In genomic region chr5:142981475-142981874, GRCh38 we compare ENCODE assay signal across 2 cellular contexts.
A peak's percentile ranks its signal among the peaks of the same experiment; 100 is the strongest.
TF ChIP-seq lines count a peak whose summit lies in the region.

No MANE protein-coding gene starts in this region.

TF ChIP-seq in GM12878, 131 proteins besides CTCF, POLR2A, EP300 and RAD21:
- TF ChIP-seq E4F1 (IDR thresholded peaks at IDR 0.05; ENCODE audit: borderline replicate concordance, partially characterized antibody) (no peak), SP1 (IDR thresholded peaks at IDR 0.05; ENCODE audit: low read depth, low read length) (no peak), ZBTB11 (CRISPR knock-in tag; IDR thresholded peaks at IDR 0.05) (no peak), BACH1 (IDR thresholded peaks at IDR 0.05; ENCODE audit: borderline replicate concordance) (no peak), PKNOX1 (IDR thresholded peaks at IDR 0.05) (no peak), HDAC2 (IDR thresholded peaks at IDR 0.05) (no peak), BRCA1 (IDR thresholded peaks at IDR 0.05; ENCODE audit: low read depth, low read length) (no peak), ATF7 (IDR thresholded peaks at IDR 0.05; ENCODE audit: low read depth) (no peak), CHD1 (IDR thresholded peaks at IDR 0.05; ENCODE audit: low read depth, low read length) (no peak), TAF1 (IDR thresholded peaks at IDR 0.05; ENCODE audit: borderline replicate concordance, low read depth, low read length) (no peak), CREM (IDR thresholded peaks at IDR 0.05; ENCODE audit: low read depth) (no peak), YBX1 (IDR thresholded peaks at IDR 0.05) (no peak), POU2F2 (IDR thresholded peaks at IDR 0.05; ENCODE audit: borderline replicate concordance, low read depth, low read length) (no peak), STAT1 (conservative IDR thresholded peaks at IDR 0.05) (no peak), ESRRA (IDR thresholded peaks at IDR 0.05; ENCODE audit: low read length) (no peak), SIX5 (IDR thresholded peaks at IDR 0.05; ENCODE audit: low read depth, low read length, severe bottlenecking) (no peak), PAX8 (IDR thresholded peaks at IDR 0.05) (no peak), IRF3 (IDR thresholded peaks at IDR 0.05) (no peak), BMI1 (IDR thresholded peaks at IDR 0.05; ENCODE audit: borderline replicate concordance) (no peak)

TF ChIP-seq in HepG2, 621 proteins besides CTCF, POLR2A, EP300 and RAD21:
- no peak for TF ChIP-seq ZNF879 (CRISPR knock-in tag; IDR thresholded peaks at IDR 0.05)
- TF ChIP-seq ZNF468 (CRISPR knock-in tag; IDR thresholded peaks at IDR 0.05): peak; percentile 64; the same call in 1 of the 2 replicates
- TF ChIP-seq ZBTB3 (CRISPR knock-in tag; IDR thresholded peaks at IDR 0.05; ENCODE audit: borderline replicate concordance, low read depth): no peak
- TF ChIP-seq ZNF615 (CRISPR knock-in tag; IDR thresholded peaks at IDR 0.05; ENCODE audit: borderline replicate concordance): no peak
- TF ChIP-seq SP140L (CRISPR knock-in tag; IDR thresholded peaks at IDR 0.05; ENCODE audit: borderline replicate concordance): no peak
- TF ChIP-seq ZBTB1 (CRISPR knock-in tag; IDR thresholded peaks at IDR 0.05; ENCODE audit: borderline replicate concordance): no peak
